ENCODE assay signal across 21 cellular contexts in genomic region chr1:3657096-3657475, GRCh38. TPM values are rescaled to one million over a fixed set of nuclear protein-coding genes. Genes with fewer than 3 reads are reported as not detected.
DNase-seq lines count a peak whose midpoint lies in the region; ATAC-seq lines count a peak whose summit lies in the region.
"Had no signal": no experiment of that assay in that cellular context is flagged by ENCODE, and none has a peak within 500 bp of the region (broad histone marks: within the 10 kb centered on the region; RNA-seq: fewer than 3 reads in every experiment).

No MANE protein-coding gene starts in this region.

- peaks cover 62% of the 10 kb centered on the region for H3K27me3 Mint-ChIP-seq in activated naive CD8-positive, alpha-beta T cell treated with anti-CD3 and anti-CD28 coated beads for 36 hours
- peaks cover 44% of the 10 kb centered on the region for H3K27me3 Mint-ChIP-seq in activated naive CD8-positive, alpha-beta T cell treated with anti-CD3 and anti-CD28 coated beads, Interleukin-2, amount 50 U/mL, for 24 hours
- peaks cover 42 to 71% of the 10 kb centered on the region in 2 donors for H3K27me3 Mint-ChIP-seq in stimulated activated naive B cell treated with anti-CD40 and anti-IgM and Interleukin-4, amounts not matched to agents 10 μg/mL and 1 μg/mL and 100 μg/mL, for 72 hours
- H3K27me3 Mint-ChIP-seq in immature natural killer cell (ENCODE audit: low read depth in 3 of 3): peaks cover 11 to 20% (median 17%) of the 10 kb centered on the region in 3 donors

- H3K9me3 Mint-ChIP-seq in activated naive CD8-positive, alpha-beta T cell treated with anti-CD3 and anti-CD28 coated beads for 36 hours: no peaks in the 10 kb centered on the region
- no peaks in the 10 kb centered on the region for H3K9me3 Mint-ChIP-seq in activated naive CD8-positive, alpha-beta T cell treated with anti-CD3 and anti-CD28 coated beads, Interleukin-2, amount 50 U/mL, for 24 hours
- no peaks in the 10 kb centered on the region for H3K9me3 Mint-ChIP-seq in stimulated activated naive B cell treated with anti-CD40 and anti-IgM and Interleukin-4, amounts not matched to agents 10 μg/mL and 1 μg/mL and 100 μg/mL, for 72 hours
- no peaks in the 10 kb centered on the region for H3K9me3 Mint-ChIP-seq in immature natural killer cell
- H3K9me3 Mint-ChIP-seq: endodermal cell had no signal

- H3K36me3 Mint-ChIP-seq in activated naive CD8-positive, alpha-beta T cell treated with anti-CD3 and anti-CD28 coated beads for 36 hours: no peaks in the 10 kb centered on the region
- H3K36me3 Mint-ChIP-seq in activated naive CD8-positive, alpha-beta T cell treated with anti-CD3 and anti-CD28 coated beads, Interleukin-2, amount 50 U/mL, for 24 hours (ENCODE audit: low read depth): no peaks in the 10 kb centered on the region
- peaks cover 0 to 3% of the 10 kb centered on the region in 2 donors for H3K36me3 Mint-ChIP-seq in stimulated activated naive B cell treated with anti-CD40 and anti-IgM and Interleukin-4, amounts not matched to agents 10 μg/mL and 1 μg/mL and 100 μg/mL, for 72 hours
- no peaks in the 10 kb centered on the region for H3K36me3 Mint-ChIP-seq in immature natural killer cell
- H3K36me3 Mint-ChIP-seq: activated CD8-positive, alpha-beta memory T cell treated with anti-CD3 and anti-CD28 coated beads, Interleukin-2, amount 10 ng/mL, durations not matched to agents 7 days and 5 days had no signal

- ATAC-seq in activated naive CD8-positive, alpha-beta T cell treated with anti-CD3 and anti-CD28 coated beads, Interleukin-2, amount 50 U/mL, for 24 hours: no peak
- ATAC-seq in GM21526 (IDR thresholded peaks at IDR 0.05; ENCODE audit: low FRiP score, unreplicated experiment) (peak; percentile 18), HG03442 (IDR thresholded peaks at IDR 0.05; ENCODE audit: unreplicated experiment) (peak; percentile 6)
- ATAC-seq in stimulated activated naive B cell treated with anti-CD40 and anti-IgM and Interleukin-4, amounts not matched to agents 10 μg/mL and 1 μg/mL and 100 μg/mL, for 72 hours (replicated peaks): peak; percentile 20 to 28

- peaks cover 17% of the 10 kb centered on the region for H3K4me1 Mint-ChIP-seq in activated naive CD8-positive, alpha-beta T cell treated with anti-CD3 and anti-CD28 coated beads for 36 hours
- H3K4me1 Mint-ChIP-seq in activated naive CD8-positive, alpha-beta T cell treated with anti-CD3 and anti-CD28 coated beads, Interleukin-2, amount 50 U/mL, for 24 hours: peaks cover 14% of the 10 kb centered on the region
- peaks cover 20 to 37% of the 10 kb centered on the region in 2 donors for H3K4me1 Mint-ChIP-seq in stimulated activated naive B cell treated with anti-CD40 and anti-IgM and Interleukin-4, amounts not matched to agents 10 μg/mL and 1 μg/mL and 100 μg/mL, for 72 hours
- H3K4me1 Mint-ChIP-seq in immature natural killer cell: peaks cover 0 to 1% of the 10 kb centered on the region in 2 donors

- H3K27ac Mint-ChIP-seq in activated naive CD8-positive, alpha-beta T cell treated with anti-CD3 and anti-CD28 coated beads for 36 hours: peak overlapping the region; percentile 3
- no peak overlapping the region for H3K27ac Mint-ChIP-seq in activated naive CD8-positive, alpha-beta T cell treated with anti-CD3 and anti-CD28 coated beads, Interleukin-2, amount 50 U/mL, for 24 hours
- H3K27ac Mint-ChIP-seq in stimulated activated naive B cell treated with anti-CD40 and anti-IgM and Interleukin-4, amounts not matched to agents 10 μg/mL and 1 μg/mL and 100 μg/mL, for 72 hours: peak overlapping the region; percentile 9
- H3K27ac Mint-ChIP-seq in immature natural killer cell: no peak overlapping the region
- H3K27ac Mint-ChIP-seq: endodermal cell had no signal

- DNase-seq in activated naive CD8-positive, alpha-beta T cell treated with anti-CD3 and anti-CD28 coated beads for 36 hours: no peak
- DNase-seq in activated naive CD8-positive, alpha-beta T cell treated with anti-CD3 and anti-CD28 coated beads, Interleukin-2, amount 50 U/mL, for 24 hours: no peak
- DNase-seq in stimulated activated naive B cell treated with anti-CD40 and anti-IgM and Interleukin-4, amounts not matched to agents 10 μg/mL and 1 μg/mL and 100 μg/mL, for 72 hours: no peak
- DNase-seq in cortex of kidney (lab: John Stamatoyannopoulos, UW): no peak
- no peak for DNase-seq in immature natural killer cell
- DNase-seq in NCI-H1694 treated with DMSO at 0.1 percent for 48 hours (lab: John Stamatoyannopoulos, UW): no peak
- DNase-seq: activated CD4-positive, alpha-beta T cell treated with anti-CD3 and anti-CD28 coated beads for 1 hour; activated effector memory CD4-positive, alpha-beta T cell treated with anti-CD3 and anti-CD28 coated beads, Interleukin-2, amount 50 U/mL, for 16 hours; amygdala; cerebellar nuclear complex; endodermal cell; hypothalamus; NCI-H1417 treated with DMSO at 0.1 percent for 48 hours; NCI-H345; SIG-M5; stimulated activated CD4-positive, alpha-beta T cell treated with anti-CD3 and anti-CD28 coated beads, Interleukin-4, amount 100 ng/mL, for 24 hours; thyroid gland had no signal

- no peak overlapping the region for H3K4me3 Mint-ChIP-seq in activated naive CD8-positive, alpha-beta T cell treated with anti-CD3 and anti-CD28 coated beads for 36 hours
- H3K4me3 Mint-ChIP-seq in activated naive CD8-positive, alpha-beta T cell treated with anti-CD3 and anti-CD28 coated beads, Interleukin-2, amount 50 U/mL, for 24 hours: no peak overlapping the region
- H3K4me3 Mint-ChIP-seq in stimulated activated naive B cell treated with anti-CD40 and anti-IgM and Interleukin-4, amounts not matched to agents 10 μg/mL and 1 μg/mL and 100 μg/mL, for 72 hours: peak overlapping the region in 1 of 2 donors; percentile 17
- H3K4me3 Mint-ChIP-seq in immature natural killer cell: no peak overlapping the region
- H3K4me3 Mint-ChIP-seq: activated CD8-positive, alpha-beta memory T cell treated with anti-CD3 and anti-CD28 coated beads, Interleukin-2, amount 10 ng/mL, durations not matched to agents 7 days and 5 days; endodermal cell had no signal

RNA-seq across cellular contexts. Expression of gene TP73, which starts 4.8 kb away (rescaled TPM):
- under 1 TPM; 0.50 to 0.58 TPM for total RNA-seq in activated naive CD8-positive, alpha-beta T cell treated with anti-CD3 and anti-CD28 coated beads for 36 hours
- polyA plus RNA-seq in immature natural killer cell: not detected
- total RNA-seq: mononuclear cell had no signal

RNA-seq across cellular contexts. Expression of gene WRAP73, which starts 7.2 kb away (rescaled TPM):
- total RNA-seq in activated naive CD8-positive, alpha-beta T cell treated with anti-CD3 and anti-CD28 coated beads for 36 hours: 10 to 100 TPM; 30.2 to 31.2 TPM
- 10 to 100 TPM; 19.9 to 26.8 (median 21.1) TPM for polyA plus RNA-seq in immature natural killer cell

RNA-seq across cellular contexts. Expression of gene TPRG1L, which starts 32.3 kb away (rescaled TPM):
- total RNA-seq in activated naive CD8-positive, alpha-beta T cell treated with anti-CD3 and anti-CD28 coated beads for 36 hours: 1 to 10 TPM; 9.5 to 10.0 TPM
- polyA plus RNA-seq in immature natural killer cell: 10 to 100 TPM; 36.2 to 43.4 (median 40.3) TPM

RNA-seq across cellular contexts. Expression of gene MEGF6, which starts 45.8 kb away (rescaled TPM):
- total RNA-seq in activated naive CD8-positive, alpha-beta T cell treated with anti-CD3 and anti-CD28 coated beads for 36 hours: 1 to 10 TPM; 1.7 to 2.5 TPM
- polyA plus RNA-seq in immature natural killer cell: under 1 TPM in 1 of 3 donors, not detected in 2; 0.08 TPM

Comparison
In these comparisons a context has a peak if more than half of its experiments do, and no peak if none do; other contexts are left out.
1. H3K27ac Mint-ChIP-seq: peak in activated naive CD8-positive, alpha-beta T cell treated with anti-CD3 and anti-CD28 coated beads for 36 hours (single experiment) and stimulated activated naive B cell treated with anti-CD40 and anti-IgM and Interleukin-4, amounts not matched to agents 10 μg/mL and 1 μg/mL and 100 μg/mL, for 72 hours (single experiment); none in activated naive CD8-positive, alpha-beta T cell treated with anti-CD3 and anti-CD28 coated beads, Interleukin-2, amount 50 U/mL, for 24 hours (single experiment) and immature natural killer cell (0 of 6).